10 cellular contexts compared by ENCODE assay signal in the genomic region with DNA sequence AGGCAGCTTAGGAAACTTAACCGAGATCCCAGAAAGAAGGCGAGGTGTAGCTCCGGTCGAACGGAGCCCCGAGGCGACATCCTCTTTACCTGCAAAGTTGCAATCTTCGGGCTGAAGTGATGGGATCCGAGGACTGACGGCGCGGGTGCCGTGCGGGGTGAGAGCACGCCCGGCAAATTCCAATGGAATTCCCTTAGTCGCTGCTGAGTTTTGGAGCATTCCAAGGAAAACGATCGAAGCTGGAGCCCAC. TPM values are rescaled to one million over a fixed set of nuclear protein-coding genes. Genes with fewer than 3 reads are reported as not detected.
DNase-seq lines count a peak whose midpoint lies in the region; ATAC-seq and TF ChIP-seq lines count a peak whose summit lies in the region.
"Had no signal": no experiment of that assay in that cellular context is flagged by ENCODE, and none has a peak within 500 bp of the region (broad histone marks: within the 10 kb centered on the region; RNA-seq: fewer than 3 reads in every experiment).

No MANE protein-coding gene starts in this region.

- H3K4me2 ChIP-seq in GM23248 (ENCODE audit: unreplicated experiment), result peak overlapping the region; percentile 86

- peaks cover 30% of the 10 kb centered on the region for H3K4me1 ChIP-seq in GM23248 (ENCODE audit: insufficient read depth)
- peaks cover 0 to 19% of the 10 kb centered on the region in 2 donors for H3K4me1 ChIP-seq in right atrium auricular region
- H3K4me1 ChIP-seq in psoas muscle, result peaks cover 4% of the 10 kb centered on the region

- in situ Hi-C loops in GM23248 (cut with MboI), result loop anchor here (10.0 kb wide), 1 partner anchor 225 kb away; no protein-coding TSS in a partner anchor

- H3K27me3 ChIP-seq in GM23248 (replicated peaks; ENCODE audit: insufficient read depth) (no peaks in the 10 kb centered on the region), right atrium auricular region (no peaks in the 10 kb centered on the region), psoas muscle (ENCODE audit: insufficient read depth in 3 of 3, low read length in 2 of 3) (peaks cover 0 to 34% (median 13%) of the 10 kb centered on the region in 3 donors)

- 1 to 2% methylated on average over 19 of the region's 19 CpGs for WGBS in GM23248 (ENCODE audit: low coverage in 1 of 2, low lambda C conversion rate in 2 of 2, missing lambda C conversion rate in 2 of 2), 2 experiments
- WGBS in psoas muscle, 3 donors, result 1% methylated on average over 19 of the region's 19 CpGs

- peaks cover 18% of the 10 kb centered on the region for H3F3A ChIP-seq in GM23248 (ENCODE audit: insufficient read depth)

- peak overlapping the region; percentile 94 for H2AFZ ChIP-seq in GM23248

- H3K9ac ChIP-seq in GM23248, result peak overlapping the region; percentile 78

- ATAC-seq in WTC11 (peak; percentile 18), psoas muscle (no peak), HG02938 (IDR thresholded peaks at IDR 0.05; ENCODE audit: unreplicated experiment) (no peak)

- TF ChIP-seq CTCF in WTC11 (IDR thresholded peaks at IDR 0.05) (no peak), right atrium auricular region (IDR thresholded peaks at IDR 0.05) (no peak), psoas muscle (IDR thresholded peaks at IDR 0.05) (no peak)

- no peak for DNase-seq in GM23248
- DNase-seq in WTC11 (ENCODE audit: low spot score), result no peak
- no peak for DNase-seq in right atrium auricular region (ENCODE audit: low spot score)
- DNase-seq in psoas muscle, result no peak
- no peak for DNase-seq in activated CD4-positive, alpha-beta memory T cell treated with anti-CD3 and anti-CD28 coated beads for 36 hours
- no peak for DNase-seq in activated naive CD4-positive, alpha-beta T cell treated with anti-CD3 and anti-CD28 coated beads, Interleukin-2, amount 50 U/mL, for 16 hours
- DNase-seq in DMS79 treated with DMSO at 0.1 percent for 48 hours (lab: John Stamatoyannopoulos, UW), result no peak
- DNase-seq: GOT3 had no signal

- H3K9me2 ChIP-seq in GM23248 (ENCODE audit: insufficient read depth), result no peaks in the 10 kb centered on the region

- H3K27ac ChIP-seq in GM23248, result peak overlapping the region; percentile 38
- H3K27ac ChIP-seq in right atrium auricular region, result peak overlapping the region in 1 of 2 donors; percentile 39
- H3K27ac ChIP-seq in psoas muscle, result no peak overlapping the region

- H3K36me3 Mint-ChIP-seq in WTC11, result no peaks in the 10 kb centered on the region
- no peaks in the 10 kb centered on the region for H3K36me3 Mint-ChIP-seq in activated CD4-positive, alpha-beta memory T cell treated with anti-CD3 and anti-CD28 coated beads for 36 hours

- peaks cover 21% of the 10 kb centered on the region for H3K27me3 Mint-ChIP-seq in WTC11 (ENCODE audit: low read depth)
- H3K27me3 Mint-ChIP-seq in activated CD4-positive, alpha-beta memory T cell treated with anti-CD3 and anti-CD28 coated beads for 36 hours, result peaks cover 24% of the 10 kb centered on the region

- intact Hi-C loops in psoas muscle (cut with DNase I), result no loop called here
- intact Hi-C loops in activated CD4-positive, alpha-beta memory T cell treated with anti-CD3 and anti-CD28 coated beads for 36 hours (cut with micrococcal nuclease), result no loop called here

- H3K9me3 Mint-ChIP-seq in WTC11, result no peaks in the 10 kb centered on the region
- H3K9me3 Mint-ChIP-seq in activated CD4-positive, alpha-beta memory T cell treated with anti-CD3 and anti-CD28 coated beads for 36 hours, result no peaks in the 10 kb centered on the region

- H4K20me1 ChIP-seq in GM23248 (ENCODE audit: insufficient read depth), result no peaks in the 10 kb centered on the region

- H3K9me3 ChIP-seq in GM23248 (ENCODE audit: low read depth), result no peaks in the 10 kb centered on the region
- no peaks in the 10 kb centered on the region for H3K9me3 ChIP-seq in right atrium auricular region
- H3K9me3 ChIP-seq in psoas muscle, result no peaks in the 10 kb centered on the region

- H3K36me3 ChIP-seq in GM23248 (ENCODE audit: low read depth), result no peaks in the 10 kb centered on the region
- H3K36me3 ChIP-seq in right atrium auricular region, result no peaks in the 10 kb centered on the region
- H3K36me3 ChIP-seq in psoas muscle (ENCODE audit: insufficient read depth in 1 of 2, low read depth in 1 of 2), result no peaks in the 10 kb centered on the region

- H3K4me3 Mint-ChIP-seq in WTC11, result peak overlapping the region; percentile 97
- no peak overlapping the region for H3K4me3 Mint-ChIP-seq in activated CD4-positive, alpha-beta memory T cell treated with anti-CD3 and anti-CD28 coated beads for 36 hours

- POLR2A ChIA-PET in WTC11 (lab: Charles Lee), result interaction anchor here (0.7 kb wide), 1 partner anchor 25 kb away, joined by 4 read pairs; no protein-coding TSS in a partner anchor
- POLR2A ChIA-PET in activated CD4-positive, alpha-beta memory T cell treated with anti-CD3 and anti-CD28 coated beads for 36 hours (lab: Charles Lee), result no interaction called here

- peaks cover 30% of the 10 kb centered on the region for H3K4me1 Mint-ChIP-seq in WTC11
- peaks cover 3% of the 10 kb centered on the region for H3K4me1 Mint-ChIP-seq in activated CD4-positive, alpha-beta memory T cell treated with anti-CD3 and anti-CD28 coated beads for 36 hours (ENCODE audit: low read depth)

- H3K4me3 ChIP-seq in GM23248, result peak overlapping the region; percentile 90
- peak overlapping the region; percentile 41 to 49 for H3K4me3 ChIP-seq in right atrium auricular region
- peak overlapping the region; percentile 58 for H3K4me3 ChIP-seq in psoas muscle

- peaks cover 49% of the 10 kb centered on the region for H3K79me2 ChIP-seq in GM23248 (ENCODE audit: insufficient read depth)

- peak overlapping the region; percentile 66 for H3K27ac Mint-ChIP-seq in WTC11
- no peak overlapping the region for H3K27ac Mint-ChIP-seq in activated CD4-positive, alpha-beta memory T cell treated with anti-CD3 and anti-CD28 coated beads for 36 hours

- CTCF ChIA-PET in WTC11 (lab: Charles Lee), result interaction anchor here (0.6 to 4.6 kb wide), 33 partner anchors 10 to 817 kb away, joined by 3 to 29 read pairs (median 5); a partner anchor contains a TSS
- CTCF ChIA-PET in activated CD4-positive, alpha-beta memory T cell treated with anti-CD3 and anti-CD28 coated beads for 36 hours (lab: Charles Lee), result no interaction called here

TF ChIP-seq in WTC11, 78 proteins besides CTCF, POLR2A, EP300 and RAD21 (continues in another document):
- TF ChIP-seq ZNF671 (CRISPR knock-in tag; IDR thresholded peaks at IDR 0.05) (no peak), NR2C2 (CRISPR knock-in tag; IDR thresholded peaks at IDR 0.05) (no peak), EMX1 (CRISPR knock-in tag; IDR thresholded peaks at IDR 0.05) (no peak), FOXP1 (CRISPR knock-in tag; IDR thresholded peaks at IDR 0.05; ENCODE audit: borderline replicate concordance) (no peak), FOXK1 (CRISPR knock-in tag; IDR thresholded peaks at IDR 0.05) (no peak), SMAD4 (CRISPR knock-in tag; IDR thresholded peaks at IDR 0.05) (no peak)
- TF ChIP-seq, protein P1, sequence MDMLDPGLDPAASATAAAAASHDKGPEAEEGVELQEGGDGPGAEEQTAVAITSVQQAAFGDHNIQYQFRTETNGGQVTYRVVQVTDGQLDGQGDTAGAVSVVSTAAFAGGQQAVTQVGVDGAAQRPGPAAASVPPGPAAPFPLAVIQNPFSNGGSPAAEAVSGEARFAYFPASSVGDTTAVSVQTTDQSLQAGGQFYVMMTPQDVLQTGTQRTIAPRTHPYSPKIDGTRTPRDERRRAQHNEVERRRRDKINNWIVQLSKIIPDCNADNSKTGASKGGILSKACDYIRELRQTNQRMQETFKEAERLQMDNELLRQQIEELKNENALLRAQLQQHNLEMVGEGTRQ (CRISPR knock-in tag; IDR thresholded peaks at IDR 0.05), result no peak
- TF ChIP-seq, protein P2, sequence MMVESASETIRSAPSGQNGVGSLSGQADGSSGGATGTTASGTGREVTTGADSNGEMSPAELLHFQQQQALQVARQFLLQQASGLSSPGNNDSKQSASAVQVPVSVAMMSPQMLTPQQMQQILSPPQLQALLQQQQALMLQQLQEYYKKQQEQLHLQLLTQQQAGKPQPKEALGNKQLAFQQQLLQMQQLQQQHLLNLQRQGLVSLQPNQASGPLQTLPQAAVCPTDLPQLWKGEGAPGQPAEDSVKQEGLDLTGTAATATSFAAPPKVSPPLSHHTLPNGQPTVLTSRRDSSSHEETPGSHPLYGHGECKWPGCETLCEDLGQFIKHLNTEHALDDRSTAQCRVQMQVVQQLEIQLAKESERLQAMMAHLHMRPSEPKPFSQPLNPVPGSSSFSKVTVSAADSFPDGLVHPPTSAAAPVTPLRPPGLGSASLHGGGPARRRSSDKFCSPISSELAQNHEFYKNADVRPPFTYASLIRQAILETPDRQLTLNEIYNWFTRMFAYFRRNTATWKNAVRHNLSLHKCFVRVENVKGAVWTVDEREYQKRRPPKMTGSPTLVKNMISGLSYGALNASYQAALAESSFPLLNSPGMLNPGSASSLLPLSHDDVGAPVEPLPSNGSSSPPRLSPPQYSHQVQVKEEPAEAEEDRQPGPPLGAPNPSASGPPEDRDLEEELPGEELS (CRISPR knock-in tag; IDR thresholded peaks at IDR 0.05), result no peak

RNA-seq across cellular contexts. Expression of a gene that starts 0.1 kb away (rescaled TPM):
- 8.6 and 10.5 TPM in 2 replicates for total RNA-seq in GM23248 (2014; rRNA removed; shearing (Covaris generic))
- 6.5 and 6.7 TPM in 2 replicates for polyA plus RNA-seq in GM23248 (2016; fragmentation: Nextera tagmentation; extraction: Ambion mirVana)
- total RNA-seq in WTC11 (2021), result 4.2 to 8.0 TPM (median 5.0 TPM) in 3 replicates
- 1 to 10 TPM in 1 of 2 donors, under 1 TPM in 1; 0.48 to 1.7 TPM for total RNA-seq in right atrium auricular region
- total RNA-seq in psoas muscle, result under 1 TPM; 0.06 to 0.59 (median 0.18) TPM
- polyA plus RNA-seq in psoas muscle, result under 1 TPM; 0.03 to 0.08 (median 0.08) TPM
- total RNA-seq in activated CD4-positive, alpha-beta memory T cell treated with anti-CD3 and anti-CD28 coated beads for 36 hours, result not detected
- total RNA-seq: activated CD8-positive, alpha-beta memory T cell treated with anti-CD3 and anti-CD28 coated beads for 36 hours had no signal
